9 cellular contexts compared by ENCODE assay signal in genomic region chr1:46131093-46131492, GRCh38. TPM values are rescaled to one million over a fixed set of nuclear protein-coding genes. Genes with fewer than 3 reads are reported as not detected.
DNase-seq lines count a peak whose midpoint lies in the region; ATAC-seq, FAIRE-seq and TF ChIP-seq lines count a peak whose summit lies in the region.
"Had no signal": no experiment of that assay in that cellular context is flagged by ENCODE, and none has a peak within 500 bp of the region (broad histone marks: within the 10 kb centered on the region; RNA-seq: fewer than 3 reads in every experiment).

No MANE protein-coding gene starts in this region.

- ATAC-seq in GM18909 (IDR thresholded peaks at IDR 0.05; ENCODE audit: poor library complexity, unreplicated experiment), result no peak
- ATAC-seq in HG02571 (IDR thresholded peaks at IDR 0.05; ENCODE audit: unreplicated experiment), result no peak

- TF ChIP-seq CTCF in DOHH2 (IDR thresholded peaks at IDR 0.05; ENCODE audit: low read depth, low read length, poor library complexity, severe bottlenecking) (no peak), choroid plexus epithelial cell (conservative IDR thresholded peaks at IDR 0.05; ENCODE audit: low read depth, low read length) (no peak)

- H3K9ac ChIP-seq in Karpas-422 (ENCODE audit: low read length), result peak overlapping the region; percentile 92

- H3K9me3 ChIP-seq in DOHH2 (ENCODE audit: control insufficient read depth, insufficient read depth, low read length) (no peaks in the 10 kb centered on the region), Karpas-422 (ENCODE audit: low read length) (no peaks in the 10 kb centered on the region), neuron (ENCODE audit: low read length) (no peaks in the 10 kb centered on the region)

- H3K4me1 ChIP-seq in DOHH2 (ENCODE audit: control insufficient read depth, low read length) (peaks cover 28% of the 10 kb centered on the region), Karpas-422 (ENCODE audit: low read length) (peaks cover 42% of the 10 kb centered on the region), neuron (ENCODE audit: insufficient read depth, low read length) (peaks cover 32% of the 10 kb centered on the region)

- H3K4me3 ChIP-seq in DOHH2 (ENCODE audit: low read length) (peak overlapping the region; percentile 75), Karpas-422 (ENCODE audit: low read length) (peak overlapping the region; percentile 75), choroid plexus epithelial cell (ENCODE audit: low read depth, low read length) (peak overlapping the region; percentile 74), neuron (ENCODE audit: low read length) (peak overlapping the region; percentile 86)

- no peaks in the 10 kb centered on the region; the same call in 1 of the 2 replicates for H3F3A ChIP-seq in DOHH2 (ENCODE audit: control insufficient read depth, insufficient read depth)

- H3K27ac ChIP-seq in DOHH2 (ENCODE audit: low read depth, low read length) (no peak overlapping the region), Karpas-422 (ENCODE audit: low read length) (peak overlapping the region; percentile 20)

- DNase-seq in Karpas-422 (peak; percentile 47), choroid plexus epithelial cell (ENCODE audit: low read depth) (peak; percentile 34), Ammon's horn (ENCODE audit: low spot score) (no peak), frontal cortex (ENCODE audit: low spot score in 2 of 2) (no peak)

- H4K20me1 ChIP-seq in DOHH2 (ENCODE audit: control insufficient read depth, insufficient read depth, low read depth, low read length), result no peaks in the 10 kb centered on the region
- H4K20me1 ChIP-seq in Karpas-422 (ENCODE audit: insufficient read depth, low read depth, low read length), result no peaks in the 10 kb centered on the region

- H3K36me3 ChIP-seq in DOHH2 (ENCODE audit: control insufficient read depth, low read length) (no peaks in the 10 kb centered on the region), Karpas-422 (ENCODE audit: insufficient read depth, low read length) (peaks cover 5% of the 10 kb centered on the region; the same call in 1 of the 2 replicates), neuron (ENCODE audit: insufficient read depth, low read length) (peaks cover 19% of the 10 kb centered on the region)

- H3K27me3 ChIP-seq in DOHH2 (ENCODE audit: control insufficient read depth, low read length), result peaks cover 5% of the 10 kb centered on the region
- H3K27me3 ChIP-seq in Karpas-422 (ENCODE audit: low read length), result no peaks in the 10 kb centered on the region
- no peaks in the 10 kb centered on the region for H3K27me3 ChIP-seq in neuron (ENCODE audit: insufficient read depth, low read length)

- H3K9me2 ChIP-seq in DOHH2 (replicated peaks; ENCODE audit: control insufficient read depth, low read length), result no peaks in the 10 kb centered on the region
- no peaks in the 10 kb centered on the region for H3K9me2 ChIP-seq in Karpas-422 (replicated peaks; ENCODE audit: insufficient read depth, low read length)

- H3K79me2 ChIP-seq in DOHH2 (ENCODE audit: control insufficient read depth, low read length) (peaks cover 4% of the 10 kb centered on the region), Karpas-422 (ENCODE audit: low read length) (peaks cover 58% of the 10 kb centered on the region)

- peak overlapping the region; percentile 77 for H3K4me2 ChIP-seq in DOHH2 (ENCODE audit: low read length)
- peak overlapping the region; percentile 82 for H3K4me2 ChIP-seq in Karpas-422 (ENCODE audit: low read depth, low read length, poor library complexity, severe bottlenecking)

- H2AFZ ChIP-seq in Karpas-422 (ENCODE audit: low read length), result no peak overlapping the region
- H2AFZ ChIP-seq in neuron (ENCODE audit: low read depth, low read length), result no peak overlapping the region

- no peak for FAIRE-seq in frontal cortex (lab: Jason Lieb, UNC)
- FAIRE-seq: TTC549 had no signal

RNA-seq across cellular contexts. Expression of gene PIK3R3, which starts 1.3 kb away (rescaled TPM):
- total RNA-seq in Karpas-422 (2014; rRNA removed; shearing (Covaris generic); ENCODE audit: low replicate concordance), result 10.4 and 12.7 TPM in 2 replicates
- 33.4 TPM for total RNA-seq in frontal cortex

RNA-seq across cellular contexts. Expression of gene TSPAN1, which starts 43.8 kb away (rescaled TPM):
- not detected in 2 replicates for total RNA-seq in Karpas-422 (2014; rRNA removed; shearing (Covaris generic); ENCODE audit: low replicate concordance)
- 0.82 TPM for total RNA-seq in frontal cortex

RNA-seq across cellular contexts. Expression of gene P3R3URF, which starts 45.2 kb away (rescaled TPM):
- not detected in 2 replicates for total RNA-seq in Karpas-422 (2014; rRNA removed; shearing (Covaris generic); ENCODE audit: low replicate concordance)
- not detected for total RNA-seq in frontal cortex

Comparison
In these comparisons a context has a peak if more than half of its experiments do, and no peak if none do; other contexts are left out.
1. DNase-seq: peak in Karpas-422 (single experiment) and choroid plexus epithelial cell (single experiment); none in Ammon's horn (single experiment) and frontal cortex (0 of 2).
2. Peak in every context shown above with its lines, with median percentiles within 50 percentile points of each other: H3K4me3 ChIP-seq.